ENCODE assay signal across 9 cellular contexts in the genomic region with DNA sequence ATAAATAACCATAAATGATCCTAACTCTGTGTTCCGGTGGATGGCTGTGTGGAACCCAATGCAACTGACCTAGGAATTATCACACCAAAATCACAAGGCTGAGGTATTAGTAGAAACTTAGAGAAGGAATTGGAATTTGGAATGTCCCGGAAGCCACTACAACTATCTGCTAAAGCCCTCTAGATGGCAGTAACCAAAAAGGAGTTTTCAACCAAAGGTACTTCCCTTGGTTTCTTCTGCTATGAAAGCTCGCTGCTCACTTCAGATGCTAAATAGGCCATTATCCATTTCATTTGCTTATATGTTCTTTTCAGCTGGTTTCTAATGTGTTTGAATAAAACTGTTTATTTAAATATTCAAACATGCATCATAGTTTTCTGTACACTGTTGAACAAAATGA.
DNase-seq lines count a peak whose midpoint lies in the region; ATAC-seq, FAIRE-seq and TF ChIP-seq lines count a peak whose summit lies in the region.
"Had no signal": no experiment of that assay in that cellular context is flagged by ENCODE, and none has a peak within 500 bp of the region (broad histone marks: within the 10 kb centered on the region; RNA-seq: fewer than 3 reads in every experiment).

No MANE protein-coding gene starts in this region.

- H3K4me1 ChIP-seq in suprapubic skin = no peaks in the 10 kb centered on the region

- H3K4me3 Mint-ChIP-seq in activated naive CD8-positive, alpha-beta T cell treated with anti-CD3 and anti-CD28 coated beads, Interleukin-2, amount 50 U/mL, for 24 hours = no peak overlapping the region

- no peaks in the 10 kb centered on the region for H3K36me3 Mint-ChIP-seq in activated naive CD8-positive, alpha-beta T cell treated with anti-CD3 and anti-CD28 coated beads, Interleukin-2, amount 50 U/mL, for 24 hours (ENCODE audit: low read depth)

- ATAC-seq in GM19351 (IDR thresholded peaks at IDR 0.05; ENCODE audit: unreplicated experiment) = no peak
- ATAC-seq in activated naive CD8-positive, alpha-beta T cell treated with anti-CD3 and anti-CD28 coated beads, Interleukin-2, amount 50 U/mL, for 24 hours = no peak
- ATAC-seq: K562 had no signal

- no peaks in the 10 kb centered on the region for H3K36me3 ChIP-seq in suprapubic skin

- WGBS in suprapubic skin = 42% methylated on average over 3 of the region's 3 CpGs

- peaks cover 8% of the 10 kb centered on the region for H3K9me3 Mint-ChIP-seq in activated naive CD8-positive, alpha-beta T cell treated with anti-CD3 and anti-CD28 coated beads, Interleukin-2, amount 50 U/mL, for 24 hours

- H3K4me3 ChIP-seq in suprapubic skin = no peak overlapping the region
- H3K4me3 ChIP-seq: K562 had no signal

- TF ChIP-seq EP300 in suprapubic skin (IDR thresholded peaks at IDR 0.05) = no peak

- H3K27ac Mint-ChIP-seq in activated naive CD8-positive, alpha-beta T cell treated with anti-CD3 and anti-CD28 coated beads, Interleukin-2, amount 50 U/mL, for 24 hours = no peak overlapping the region

- no peak for FAIRE-seq in D721Med (lab: Jason Lieb, UNC)
- FAIRE-seq: K562 had no signal

- TF ChIP-seq POLR2A in suprapubic skin (IDR thresholded peaks at IDR 0.05) = no peak

- TF ChIP-seq CTCF in D721Med (IDR thresholded peaks at IDR 0.05; ENCODE audit: insufficient read depth, missing control alignments) (peak; percentile 60), suprapubic skin (IDR thresholded peaks at IDR 0.05) (no peak)

- H3K27ac ChIP-seq in suprapubic skin = no peak overlapping the region

- H3K9me3 ChIP-seq in suprapubic skin = no peaks in the 10 kb centered on the region

- H3K27me3 Mint-ChIP-seq in activated naive CD8-positive, alpha-beta T cell treated with anti-CD3 and anti-CD28 coated beads, Interleukin-2, amount 50 U/mL, for 24 hours = no peaks in the 10 kb centered on the region

- no peaks in the 10 kb centered on the region for H3K27me3 ChIP-seq in suprapubic skin

- no peak for DNase-seq in D721Med (ENCODE audit: insufficient read length, low spot score)
- peak; percentile 1 for DNase-seq in M059J (ENCODE audit: low read depth)
- DNase-seq in SW480 (ENCODE audit: low spot score) = peak; percentile 8
- DNase-seq in iPS-NIHi7 (ENCODE audit: extremely low spot score) = peak; percentile 40
- no peak for DNase-seq in stimulated activated CD4-positive, alpha-beta T cell treated with anti-CD3 and anti-CD28 coated beads, Interleukin-2, amount 100 ng/mL, for 24 hours
- DNase-seq in activated naive CD8-positive, alpha-beta T cell treated with anti-CD3 and anti-CD28 coated beads, Interleukin-2, amount 50 U/mL, for 24 hours = no peak
- DNase-seq in suprapubic skin (ENCODE audit: low spot score in 2 of 2) = no peak

- H3K4me1 Mint-ChIP-seq in activated naive CD8-positive, alpha-beta T cell treated with anti-CD3 and anti-CD28 coated beads, Interleukin-2, amount 50 U/mL, for 24 hours = no peaks in the 10 kb centered on the region

Comparison
In these comparisons a context has a peak if more than half of its experiments do, and no peak if none do; other contexts are left out.
1. DNase-seq: peak in M059J (single experiment), SW480 (single experiment) and iPS-NIHi7 (single experiment); none in D721Med (single experiment), stimulated activated CD4-positive, alpha-beta T cell treated with anti-CD3 and anti-CD28 coated beads, Interleukin-2, amount 100 ng/mL, for 24 hours (0 of 2), activated naive CD8-positive, alpha-beta T cell treated with anti-CD3 and anti-CD28 coated beads, Interleukin-2, amount 50 U/mL, for 24 hours (single experiment) and suprapubic skin (0 of 2).